1 cellular context compared by ENCODE assay signal in genomic region chr15:32683231-32683630, GRCh38.
TF ChIP-seq lines count a peak whose summit lies in the region.

No MANE protein-coding gene starts in this region.

TF ChIP-seq in IMR-90, 13 proteins besides CTCF, POLR2A, EP300 and RAD21:
- TF ChIP-seq, protein P1, sequence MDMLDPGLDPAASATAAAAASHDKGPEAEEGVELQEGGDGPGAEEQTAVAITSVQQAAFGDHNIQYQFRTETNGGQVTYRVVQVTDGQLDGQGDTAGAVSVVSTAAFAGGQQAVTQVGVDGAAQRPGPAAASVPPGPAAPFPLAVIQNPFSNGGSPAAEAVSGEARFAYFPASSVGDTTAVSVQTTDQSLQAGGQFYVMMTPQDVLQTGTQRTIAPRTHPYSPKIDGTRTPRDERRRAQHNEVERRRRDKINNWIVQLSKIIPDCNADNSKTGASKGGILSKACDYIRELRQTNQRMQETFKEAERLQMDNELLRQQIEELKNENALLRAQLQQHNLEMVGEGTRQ (IDR thresholded peaks at IDR 0.05; ENCODE audit: low read depth, low read length) = no peak
- no peak for TF ChIP-seq ELK1 (IDR thresholded peaks at IDR 0.05; ENCODE audit: borderline replicate concordance, low read depth, low read length)
- no peak for TF ChIP-seq RFX5 (IDR thresholded peaks at IDR 0.05; ENCODE audit: low read depth, low read length)
TF ChIP-seq in IMR-90: peak in this region for 0.
